Comparison of ENCODE assay signal across 10 cellular contexts in the genomic region with DNA sequence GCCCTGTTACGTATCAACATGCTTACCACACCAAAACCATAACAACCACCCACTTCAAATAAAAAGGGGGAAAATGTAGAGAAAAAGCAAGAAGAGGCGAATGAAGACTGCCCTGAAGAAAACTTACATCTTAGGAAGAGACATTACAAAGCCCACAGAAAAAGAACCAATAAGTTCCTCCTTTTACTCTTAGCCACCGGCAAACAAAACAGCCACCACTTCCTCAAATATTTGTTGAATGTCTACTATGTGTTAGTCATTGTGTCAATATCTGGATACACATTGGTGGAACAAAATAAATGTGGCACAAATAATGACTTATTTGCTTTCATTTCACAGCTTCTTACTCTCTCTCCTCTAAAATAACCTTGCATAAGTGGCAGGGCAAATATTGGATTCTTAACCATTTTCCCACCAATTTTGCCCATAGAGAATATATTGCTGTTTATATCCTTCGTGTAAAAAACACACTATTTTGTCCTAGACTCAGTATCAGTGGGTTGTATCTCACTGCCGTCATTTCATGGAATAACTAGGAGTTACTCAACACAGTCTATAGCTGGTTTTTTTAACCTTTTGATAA.
DNase-seq lines count a peak whose midpoint lies in the region; ATAC-seq and TF ChIP-seq lines count a peak whose summit lies in the region.
"Had no signal": no experiment of that assay in that cellular context is flagged by ENCODE, and none has a peak within 500 bp of the region (broad histone marks: within the 10 kb centered on the region; RNA-seq: fewer than 3 reads in every experiment).

No MANE protein-coding gene starts in this region.

- H3K9me3 Mint-ChIP-seq in Calu3 (ENCODE audit: low read depth, unreplicated experiment) (no peaks in the 10 kb centered on the region), endothelial cell (ENCODE audit: unreplicated experiment) (no peaks in the 10 kb centered on the region)

- H3K4me3 ChIP-seq in LNCaP clone FGC (ENCODE audit: low read depth, low read length) (peak overlapping the region; percentile 22), adipocyte (ENCODE audit: low read length) (peak overlapping the region; percentile 38)

- no peaks in the 10 kb centered on the region for H3K9me3 ChIP-seq in adipocyte (ENCODE audit: control insufficient read depth, low read length)

- no peaks in the 10 kb centered on the region for H3K27me3 ChIP-seq in adipocyte (replicated peaks; ENCODE audit: control insufficient read depth, insufficient read depth, low read length)

- peaks cover 8% of the 10 kb centered on the region for H3K4me1 ChIP-seq in adipocyte (ENCODE audit: control insufficient read depth, insufficient read depth, low read length)

- intact Hi-C loops in Calu3 (cut with micrococcal nuclease; ENCODE audit: unreplicated experiment) = loop anchor here (5.0 kb wide), 2 partner anchors 46 to 144 kb away; no protein-coding TSS in a partner anchor

- no peaks in the 10 kb centered on the region for H3K36me3 Mint-ChIP-seq in Calu3 (ENCODE audit: insufficient read depth, unreplicated experiment)
- H3K36me3 Mint-ChIP-seq in endothelial cell (ENCODE audit: low read depth, unreplicated experiment) = no peaks in the 10 kb centered on the region

- no TSS peak for BruUV-seq in Calu3 (replicated peaks; lab: Mats Ljungman, UMichigan)

- ATAC-seq in GM19324 (IDR thresholded peaks at IDR 0.05; ENCODE audit: low FRiP score, unreplicated experiment) = no peak
- ATAC-seq in HG02938 (IDR thresholded peaks at IDR 0.05; ENCODE audit: unreplicated experiment) = no peak

- H3K36me3 ChIP-seq in adipocyte (ENCODE audit: control insufficient read depth, insufficient read depth, low read length, severe bottlenecking) = no peaks in the 10 kb centered on the region

- H3K4me1 Mint-ChIP-seq in Calu3 (ENCODE audit: low read depth, unreplicated experiment) = peaks cover 53% of the 10 kb centered on the region
- no peaks in the 10 kb centered on the region for H3K4me1 Mint-ChIP-seq in endothelial cell (ENCODE audit: unreplicated experiment)

- DNase-seq in Calu3 (peak; percentile 49), LNCaP clone FGC (ENCODE audit: low read depth) (peak; percentile 88), adipocyte (ENCODE audit: low read depth) (peak; percentile 63), lung microvascular endothelial cell (ENCODE audit: low read depth in 2 of 2) (peak; percentile 61 to 81), NCI-H2107 treated with DMSO at 0.1 percent for 48 hours (lab: John Stamatoyannopoulos, UW; ENCODE audit: unreplicated experiment) (no peak), endothelial cell (ENCODE audit: low spot score) (no peak)
- DNase-seq: activated CD4-positive, alpha-beta T cell treated with anti-CD3 and anti-CD28 coated beads for 4 hours; stimulated activated CD4-positive, alpha-beta T cell treated with anti-CD3 and anti-CD28 coated beads, Interleukin-4, amount 100 ng/mL, for 24 hours had no signal

- peak overlapping the region; percentile 57 for H3K4me3 Mint-ChIP-seq in Calu3 (ENCODE audit: low read depth, unreplicated experiment)
- H3K4me3 Mint-ChIP-seq in endothelial cell (ENCODE audit: unreplicated experiment) = no peak overlapping the region

- H3K27me3 Mint-ChIP-seq in Calu3 (ENCODE audit: unreplicated experiment) (no peaks in the 10 kb centered on the region), endothelial cell (ENCODE audit: unreplicated experiment) (no peaks in the 10 kb centered on the region)

- H3K27ac Mint-ChIP-seq in Calu3 (ENCODE audit: unreplicated experiment) (peak overlapping the region; percentile 68), endothelial cell (ENCODE audit: unreplicated experiment) (no peak overlapping the region)

- CTCF ChIA-PET in Calu3 (lab: Charles Lee) = interaction anchor here (1.2 to 1.5 kb wide), 3 partner anchors 12 to 102 kb away, joined by 3 to 4 read pairs (median 3); no protein-coding TSS in a partner anchor

- no peak for TF ChIP-seq CTCF in Calu3 (IDR thresholded peaks at IDR 0.05; ENCODE audit: unreplicated experiment)
- TF ChIP-seq CTCF in LNCaP clone FGC (IDR thresholded peaks at IDR 0.05; ENCODE audit: control insufficient read depth, extremely low read depth, insufficient read depth) = no peak
- no peak for TF ChIP-seq CTCF in endothelial cell (IDR thresholded peaks at IDR 0.05; ENCODE audit: unreplicated experiment)

- no peak overlapping the region for H3K9ac ChIP-seq in adipocyte (ENCODE audit: low read length)

Comparison
In these comparisons a context has a peak if more than half of its experiments do, and no peak if none do; other contexts are left out.
1. DNase-seq: peak in Calu3 (single experiment), LNCaP clone FGC (single experiment), adipocyte (single experiment) and lung microvascular endothelial cell (2 of 2); none in NCI-H2107 treated with DMSO at 0.1 percent for 48 hours (single experiment) and endothelial cell (single experiment).